18 cellular contexts compared by ENCODE assay signal in the genomic region with DNA sequence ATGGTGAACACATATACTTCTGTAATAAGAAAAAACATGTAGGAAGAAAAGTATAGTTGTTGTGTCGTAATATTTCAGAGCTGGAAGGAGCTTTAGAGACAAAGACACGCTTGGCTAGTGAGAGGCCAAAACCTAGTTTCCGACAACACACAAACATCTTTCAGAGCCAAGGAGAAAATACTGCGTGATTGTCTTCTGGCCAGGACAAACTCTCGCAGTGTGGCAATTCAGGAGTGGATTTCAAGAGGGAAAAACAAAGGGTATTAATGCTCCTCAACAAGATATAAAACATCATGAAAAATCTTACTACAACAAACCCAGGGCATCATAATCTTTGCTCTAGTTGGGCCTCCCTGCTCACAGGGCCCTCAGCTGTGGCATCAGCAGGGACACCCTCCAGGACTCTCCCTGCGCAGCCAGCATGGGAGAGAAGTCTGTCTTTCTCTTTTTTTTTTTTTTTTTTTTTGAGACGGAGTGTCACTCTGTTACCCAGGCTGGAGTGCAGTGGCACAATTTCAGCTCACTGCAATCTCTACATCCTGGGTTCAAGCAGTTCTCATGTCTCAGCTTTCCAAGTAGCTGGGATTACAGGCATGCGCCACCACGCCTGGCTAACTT.
DNase-seq lines count a peak whose midpoint lies in the region; ATAC-seq, FAIRE-seq and TF ChIP-seq lines count a peak whose summit lies in the region.
"Had no signal": no experiment of that assay in that cellular context is flagged by ENCODE, and none has a peak within 500 bp of the region (broad histone marks: within the 10 kb centered on the region; RNA-seq: fewer than 3 reads in every experiment).

No MANE protein-coding gene starts in this region.

- no peak for TF ChIP-seq CTCF in gastrocnemius medialis (IDR thresholded peaks at IDR 0.05 in 4 of 5, conservative IDR thresholded peaks at IDR 0.05 in 1 of 5)

- DNase-seq in GM19239 (ENCODE audit: insufficient read length, low spot score) (no peak), midbrain (lab: John Stamatoyannopoulos, UW) (peak; percentile 62), gastrocnemius medialis (no peak), left colon (no peak)
- DNase-seq: DMS 273 treated with DMSO at 0.1 percent for 48 hours, EL, Kasumi-1, NCI-H1105 treated with DMSO at 0.1 percent for 48 hours, NCI-H187, NCI-H2171 treated with DMSO at 0.1 percent for 48 hours, NCI-H510A, NCI-H82, SHP77 treated with DMSO at 0.1 percent for 48 hours had no signal

- H3K4me3 ChIP-seq in gastrocnemius medialis: no peak overlapping the region

- H3K9me3 ChIP-seq in gastrocnemius medialis: no peaks in the 10 kb centered on the region

- no peaks in the 10 kb centered on the region for H3K36me3 ChIP-seq in gastrocnemius medialis

- in situ Hi-C loops in gastrocnemius medialis (cut with MboI; ENCODE audit: low sequenced_read_pairs in 4 of 4): no loop called here

- intact Hi-C loops in gastrocnemius medialis (cut with DNase I; ENCODE audit: low total_unique reads) (no loop called here), left colon (cut with DNase I, micrococcal nuclease) (no loop called here)

- peak; percentile 23 for FAIRE-seq in GM19239 (lab: Jason Lieb, UNC)
- FAIRE-seq: H54 had no signal

- no peaks in the 10 kb centered on the region for H3K27me3 ChIP-seq in gastrocnemius medialis

- H3K4me1 ChIP-seq in gastrocnemius medialis: no peaks in the 10 kb centered on the region

- TF ChIP-seq POLR2A in gastrocnemius medialis (IDR thresholded peaks at IDR 0.05): no peak

- H3K27ac ChIP-seq in cingulate gyrus (ENCODE audit: low read depth, low read length): peak overlapping the region; percentile 49
- H3K27ac ChIP-seq in gastrocnemius medialis: no peak overlapping the region

- ATAC-seq in gastrocnemius medialis (peak; percentile 39 to 63), GM18858 (IDR thresholded peaks at IDR 0.05; ENCODE audit: unreplicated experiment) (no peak), left colon (no peak), HG02885 (IDR thresholded peaks at IDR 0.05; ENCODE audit: poor library complexity, unreplicated experiment) (no peak)
- ATAC-seq: Panc1 had no signal

Comparison
In these comparisons a context has a peak if more than half of its experiments do, and no peak if none do; other contexts are left out.
1. ATAC-seq: peak in gastrocnemius medialis (2 of 2); none in GM18858 (single experiment), left colon (single experiment) and HG02885 (single experiment).